ENCODE assay signal across 17 cellular contexts in the genomic region with DNA sequence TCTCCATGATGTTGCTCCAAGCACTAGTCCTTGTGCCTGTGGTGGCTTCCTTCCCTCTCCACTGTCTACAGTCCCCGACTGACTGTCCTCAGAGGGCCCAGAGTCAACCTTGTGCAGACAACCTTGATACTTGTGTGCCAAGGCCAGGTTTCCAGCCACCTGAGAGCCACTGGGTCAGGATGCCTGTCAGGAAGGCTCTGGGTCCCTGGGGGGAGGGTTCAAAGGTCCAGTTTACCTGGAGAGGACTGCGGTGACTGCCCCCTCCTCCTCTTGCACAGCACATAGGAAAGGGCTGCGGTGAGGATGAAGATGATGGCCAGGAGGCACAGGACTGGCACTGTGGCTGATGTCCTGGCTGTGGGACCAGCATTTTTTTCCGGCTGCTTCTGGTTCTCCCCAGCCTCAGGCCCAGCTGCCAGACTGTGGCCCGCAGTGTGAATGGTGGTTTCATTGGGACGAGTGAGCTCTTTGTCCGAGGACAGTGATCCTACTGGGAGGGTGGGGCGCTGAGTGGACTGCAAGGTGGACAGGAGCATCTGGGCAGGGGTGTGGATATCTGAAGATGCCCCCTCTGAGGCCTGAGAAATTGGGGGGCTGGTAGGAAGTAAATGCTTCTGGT. TPM values are rescaled to one million over a fixed set of nuclear protein-coding genes. Genes with fewer than 3 reads are reported as not detected.
"Had no signal": no experiment of that assay in that cellular context is flagged by ENCODE, and none has a peak within 500 bp of the region (broad histone marks: within the 10 kb centered on the region; RNA-seq: fewer than 3 reads in every experiment).

No MANE protein-coding gene starts in this region.

- H3K4me3 ChIP-seq: dorsolateral prefrontal cortex, gastroesophageal sphincter, left ventricle myocardium inferior, suprapubic skin had no signal

- H3K9me3 ChIP-seq: gastroesophageal sphincter, left ventricle myocardium inferior, suprapubic skin had no signal

- H3K36me3 ChIP-seq: left ventricle myocardium inferior had no signal

- H3K27me3 ChIP-seq: gastroesophageal sphincter, suprapubic skin had no signal

- H3K27ac Mint-ChIP-seq: activated CD4-positive, alpha-beta memory T cell treated with anti-CD3 and anti-CD28 coated beads, Interleukin-2, amount 10 ng/mL, durations not matched to agents 7 days and 5 days; activated T-cell treated with anti-CD3 and anti-CD28 coated beads, Interleukin-2, amount 50 U/mL, for 24 hours; endodermal cell had no signal

- DNase-seq: activated CD4-positive, alpha-beta memory T cell treated with anti-CD3 and anti-CD28 coated beads, Interleukin-2, amount 10 ng/mL, durations not matched to agents 7 days and 5 days; activated CD4-positive, alpha-beta T cell treated with anti-CD3 and anti-CD28 coated beads for 4 hours; activated effector memory CD4-positive, alpha-beta T cell treated with Interleukin-2 at 50 U/mL for 16 hours; activated naive CD4-positive, alpha-beta T cell treated with anti-CD3 and anti-CD28 coated beads, Interleukin-2, amount 50 U/mL, for 16 hours; activated T-cell treated with anti-CD3 and anti-CD28 coated beads, Interleukin-2, amount 50 U/mL, for 24 hours; dorsolateral prefrontal cortex; endodermal cell; erythroblast; left ventricle myocardium inferior; mesendoderm; retina; stimulated activated CD4-positive, alpha-beta T cell treated with anti-CD3 and anti-CD28 coated beads, Interleukin-2, amount 100 ng/mL, for 48 hours; stimulated activated naive CD4-positive, alpha-beta T cell treated with Interleukin-2 at 50 U/mL for 16 hours; trophoblast cell had no signal

- ATAC-seq: gastroesophageal sphincter had no signal

- H3K4me3 Mint-ChIP-seq: activated CD4-positive, alpha-beta memory T cell treated with anti-CD3 and anti-CD28 coated beads, Interleukin-2, amount 10 ng/mL, durations not matched to agents 7 days and 5 days; activated T-cell treated with anti-CD3 and anti-CD28 coated beads, Interleukin-2, amount 50 U/mL, for 24 hours; endodermal cell; T-helper 1 cell treated with Interleukin-12 subunit alpha and Interleukin-12 subunit beta and Interleukin-4 antibody, amounts not matched to agents 30 μg/mL and 1 μg/mL, for 36 hours had no signal

- H3K27ac ChIP-seq: left ventricle myocardium inferior, suprapubic skin had no signal

- H3K9me3 Mint-ChIP-seq: activated CD4-positive, alpha-beta memory T cell treated with anti-CD3 and anti-CD28 coated beads, Interleukin-2, amount 10 ng/mL, durations not matched to agents 7 days and 5 days; activated T-cell treated with anti-CD3 and anti-CD28 coated beads, Interleukin-2, amount 50 U/mL, for 24 hours; endodermal cell; T-helper 1 cell treated with Interleukin-12 subunit alpha and Interleukin-12 subunit beta and Interleukin-4 antibody, amounts not matched to agents 30 μg/mL and 1 μg/mL, for 36 hours had no signal

RNA-seq across cellular contexts. Expression of a gene that starts 4.7 kb away (rescaled TPM):
- total RNA-seq: endodermal cell had no signal
